30 cellular contexts compared by ENCODE assay signal in genomic region chr2:150445404-150445803, GRCh38. TPM values are rescaled to one million over a fixed set of nuclear protein-coding genes. Genes with fewer than 3 reads are reported as not detected.
"Had no signal": no experiment of that assay in that cellular context is flagged by ENCODE, and none has a peak within 500 bp of the region (broad histone marks: within the 10 kb centered on the region; RNA-seq: fewer than 3 reads in every experiment).

No MANE protein-coding gene starts in this region.

- H3K27ac ChIP-seq: ascending aorta, cardiac muscle cell, VCaP had no signal

- H3K9me3 ChIP-seq: ascending aorta had no signal

- H3K27me3 ChIP-seq: ascending aorta, cardiac muscle cell had no signal

- H3K36me3 ChIP-seq: ascending aorta, cardiac muscle cell had no signal

- ATAC-seq: activated CD8-positive, alpha-beta T cell treated with anti-CD3 and anti-CD28 coated beads for 36 hours; activated naive CD8-positive, alpha-beta T cell treated with anti-CD3 and anti-CD28 coated beads, Interleukin-2, amount 50 U/mL, for 24 hours had no signal

- DNase-seq: activated B cell treated with CpG ODN at 0.5 μM for 24 hours; activated CD4-positive, alpha-beta memory T cell treated with anti-CD3 and anti-CD28 coated beads for 36 hours; activated CD4-positive, alpha-beta T cell treated with anti-CD3 and anti-CD28 coated beads for 4 hours; activated CD4-positive, alpha-beta T cell treated with anti-CD3 and anti-CD28 coated beads, Interleukin-2, amount 10 ng/mL, durations not matched to agents 24 days and 14 days; activated CD4-positive, alpha-beta T cell treated with anti-CD3 and anti-CD28 coated beads, Interleukin-2, amount 50 U/mL, for 1 hour; activated CD4-positive, alpha-beta T cell treated with anti-CD3 and anti-CD28 coated beads, Interleukin-2, amount 50 U/mL, for 4 hours; activated CD4-positive, CD25-positive, alpha-beta regulatory T cell treated with anti-CD3 and anti-CD28 coated beads, Interleukin-2, amount 50 U/mL, for 72 hours; activated CD8-positive, alpha-beta memory T cell treated with anti-CD3 and anti-CD28 coated beads, Interleukin-2, amount 50 U/mL, for 4 hours; activated CD8-positive, alpha-beta T cell treated with anti-CD3 and anti-CD28 coated beads for 36 hours; activated effector memory CD4-positive, alpha-beta T cell treated with Interleukin-2 at 50 U/mL for 16 hours; activated gamma-delta T cell; activated naive CD4-positive, alpha-beta T cell treated with anti-CD3 and anti-CD28 coated beads, Interleukin-2, amount 10 ng/mL, durations not matched to agents 7 days and 5 days; activated naive CD4-positive, alpha-beta T cell treated with Interleukin-2 at 50 U/mL for 16 hours; activated naive CD8-positive, alpha-beta T cell treated with anti-CD3 and anti-CD28 coated beads, Interleukin-2, amount 10 ng/mL, durations not matched to agents 7 days and 5 days; activated naive CD8-positive, alpha-beta T cell treated with anti-CD3 and anti-CD28 coated beads, Interleukin-2, amount 50 U/mL, for 24 hours; activated T-cell treated with anti-CD3 and anti-CD28 coated beads, Interleukin-2, amount 50 U/mL, for 24 hours; activated T-cell treated with anti-CD3 and anti-CD28 coated beads, Interleukin-2, amount 50 U/mL, for 48 hours; amygdala; anterior cingulate cortex; caudate nucleus; cerebellar nuclear complex; T-helper 2 cell; T-helper 9 cell had no signal

- H3K4me3 ChIP-seq: ascending aorta, cardiac muscle cell had no signal

- FAIRE-seq: bronchial epithelial cell, TTC549 had no signal

- H3K4me1 ChIP-seq: ascending aorta had no signal

RNA-seq across cellular contexts. Expression of gene RND3, which starts 42.1 kb away (rescaled TPM):
- total RNA-seq: activated B cell treated with CpG ODN at 0.5 μM for 24 hours; activated CD4-positive, alpha-beta memory T cell treated with anti-CD3 and anti-CD28 coated beads for 36 hours; activated CD4-positive, alpha-beta T cell treated with anti-CD3 and anti-CD28 coated beads, Interleukin-2, amount 10 ng/mL, durations not matched to agents 24 days and 14 days; activated CD8-positive, alpha-beta memory T cell treated with anti-CD3 and anti-CD28 coated beads for 36 hours; activated CD8-positive, alpha-beta T cell treated with anti-CD3 and anti-CD28 coated beads for 36 hours; activated naive CD8-positive, alpha-beta T cell treated with anti-CD3 and anti-CD28 coated beads, Interleukin-2, amount 10 ng/mL, durations not matched to agents 7 days and 5 days; activated T-helper 2 cell treated with anti-CD3 and anti-CD28 coated beads, Interferon-gamma antibody, Interleukin-2, Interleukin-4, amounts not matched to agents 10 μg/mL and 5 μg/mL and 100 μg/mL, durations not matched to agents 14 hours and 24 hours and 36 hours had no signal
